14 cellular contexts compared by ENCODE assay signal in genomic region chr17:32596206-32596605, GRCh38.
"Had no signal": no experiment of that assay in that cellular context is flagged by ENCODE, and none has a peak within 500 bp of the region (broad histone marks: within the 10 kb centered on the region; RNA-seq: fewer than 3 reads in every experiment).

No MANE protein-coding gene starts in this region.

- DNase-seq: activated CD4-positive, alpha-beta T cell treated with anti-CD3 and anti-CD28 coated beads for 1 hour; activated CD4-positive, alpha-beta T cell treated with anti-CD3 and anti-CD28 coated beads, Interleukin-2, amount 50 U/mL, for 48 hours; activated naive CD4-positive, alpha-beta T cell treated with anti-CD3 and anti-CD28 coated beads, Interleukin-2, amount 10 ng/mL, durations not matched to agents 7 days and 5 days; colonic mucosa; islet precursor cell; midbrain; stimulated activated CD4-positive, alpha-beta T cell treated with anti-CD3 and anti-CD28 coated beads, Interleukin-4, amount 100 ng/mL, for 4 hours; stimulated activated CD8-positive, alpha-beta memory T cell treated with anti-CD3 and anti-CD28 coated beads, Interleukin-4, amount 100 ng/mL, for 48 hours; stimulated activated naive CD4-positive, alpha-beta T cell treated with Interleukin-2 at 50 U/mL for 16 hours; T-helper 9 cell; transverse colon had no signal

- H3K4me1 ChIP-seq: colonic mucosa, gastroesophageal sphincter, transverse colon had no signal

- H3K27me3 ChIP-seq: colonic mucosa, gastroesophageal sphincter, transverse colon had no signal

- FAIRE-seq: endometrium had no signal

- H3K9me3 ChIP-seq: colonic mucosa, transverse colon had no signal

- H3K27ac ChIP-seq: colonic mucosa, gastroesophageal sphincter, transverse colon had no signal

- H3K4me3 ChIP-seq: colonic mucosa, gastroesophageal sphincter, lung, transverse colon had no signal
